ENCODE assay signal across 9 cellular contexts in genomic region chr22:46007848-46008261, GRCh38. TPM values are rescaled to one million over a fixed set of nuclear protein-coding genes. Genes with fewer than 3 reads are reported as not detected.
DNase-seq lines count a peak whose midpoint lies in the region; ATAC-seq and TF ChIP-seq lines count a peak whose summit lies in the region.
"Had no signal": no experiment of that assay in that cellular context is flagged by ENCODE, and none has a peak within 500 bp of the region (broad histone marks: within the 10 kb centered on the region; RNA-seq: fewer than 3 reads in every experiment).

No MANE protein-coding gene starts in this region.

- H3K36me3 ChIP-seq in SJCRH30 (no peaks in the 10 kb centered on the region), gastroesophageal sphincter (no peaks in the 10 kb centered on the region), sigmoid colon (no peaks in the 10 kb centered on the region)

- H3K9me3 ChIP-seq in SJCRH30 (replicated peaks) (no peaks in the 10 kb centered on the region), gastroesophageal sphincter (peaks cover 0 to 12% (median 0%) of the 10 kb centered on the region in 3 donors), sigmoid colon (no peaks in the 10 kb centered on the region)

- TF ChIP-seq CTCF in gastroesophageal sphincter (IDR thresholded peaks at IDR 0.05): peak in 3 of 4 experiments; percentile 2 to 43 (median 16)
- no peak for TF ChIP-seq CTCF in sigmoid colon (IDR thresholded peaks at IDR 0.05)

- intact Hi-C loops in sigmoid colon (cut with DNase I): loop anchor here (2.0 kb wide), 2 partner anchors 47 to 73 kb away; no protein-coding TSS in a partner anchor

- DNase-seq in GM03348 (ENCODE audit: low spot score): peak; percentile 95
- peak; percentile 97 for DNase-seq in SJCRH30
- peak; percentile 96 for DNase-seq in sigmoid colon
- no peak for DNase-seq in foreskin melanocyte
- DNase-seq in NCI-H510A treated with DMSO at 0.1 percent for 48 hours (lab: John Stamatoyannopoulos, UW): no peak

- 17% methylated on average over 1 of the region's 25 CpGs; no CpG with 5 or more reads in 1 of the 2 donors for WGBS in gastroesophageal sphincter (ENCODE audit: low coverage in 1 of 2), 2 donors
- WGBS in sigmoid colon, 2 donors: 74 to 75% methylated on average over 25 of the region's 25 CpGs

- ATAC-seq in gastroesophageal sphincter (peak; percentile 83), GM21381 (IDR thresholded peaks at IDR 0.05; ENCODE audit: unreplicated experiment) (no peak), GM18520 (IDR thresholded peaks at IDR 0.05; ENCODE audit: unreplicated experiment) (no peak)

- TF ChIP-seq EP300 in gastroesophageal sphincter (IDR thresholded peaks at IDR 0.05): peak; percentile 70
- TF ChIP-seq EP300 in sigmoid colon (IDR thresholded peaks at IDR 0.05): peak in 2 of 4 donors; percentile 92 to 94

- H3K4me1 ChIP-seq in SJCRH30: peaks cover 38% of the 10 kb centered on the region
- H3K4me1 ChIP-seq in gastroesophageal sphincter: peaks cover 4 to 68% (median 32%) of the 10 kb centered on the region in 3 donors
- H3K4me1 ChIP-seq in sigmoid colon: peaks cover 0 to 38% (median 35%) of the 10 kb centered on the region in 4 donors

- TF ChIP-seq POLR2A in gastroesophageal sphincter (IDR thresholded peaks at IDR 0.05): peak in 1 of 2 donors; percentile 12
- TF ChIP-seq POLR2A in sigmoid colon (IDR thresholded peaks at IDR 0.05): peak in 1 of 2 donors; percentile 12

- H3K27ac ChIP-seq in SJCRH30 (peak overlapping the region; percentile 97), gastroesophageal sphincter (peak overlapping the region; percentile 80 to 96 (median 92)), sigmoid colon (peak overlapping the region; percentile 91 to 99 (median 96))

- H3K4me3 ChIP-seq in SJCRH30 (peak overlapping the region; percentile 62), gastroesophageal sphincter (peak overlapping the region in 1 of 2 donors; percentile 33), sigmoid colon (peak overlapping the region in 1 of 4 donors; percentile 11)

- H3K27me3 ChIP-seq in SJCRH30 (no peaks in the 10 kb centered on the region), gastroesophageal sphincter (no peaks in the 10 kb centered on the region), sigmoid colon (no peaks in the 10 kb centered on the region)

RNA-seq across cellular contexts. Expression of gene WNT7B, which starts 30.9 kb away (rescaled TPM):
- not detected in 2 replicates for total RNA-seq in SJCRH30 (2014; rRNA removed; shearing (Covaris generic))
- total RNA-seq in gastroesophageal sphincter (1 to 10 TPM in 1 of 4 donors, not detected in 3; 1.2 TPM), sigmoid colon (not detected)
- not detected for polyA plus RNA-seq in sigmoid colon
- total RNA-seq: T-helper 2 cell treated with Interferon-gamma antibody and Interleukin-4, amounts not matched to agents 100 ng/mL and 5 ng/mL, for 36 hours had no signal

Comparison
In these comparisons a context has a peak if more than half of its experiments do, and no peak if none do; other contexts are left out.
1. DNase-seq: peak in GM03348 (single experiment), SJCRH30 (2 of 2) and sigmoid colon (single experiment); none in foreskin melanocyte (single experiment) and NCI-H510A treated with DMSO at 0.1 percent for 48 hours (single experiment).
2. CTCF ChIP-seq: peak in gastroesophageal sphincter (3 of 4); none in sigmoid colon (0 of 4).
3. Peak in every context shown above with its lines, with median percentiles within 50 percentile points of each other: H3K27ac ChIP-seq.